ENCODE assay signal across 10 cellular contexts in genomic region chr11:95242202-95242989, GRCh38. TPM values are rescaled to one million over a fixed set of nuclear protein-coding genes. Genes with fewer than 3 reads are reported as not detected.
A peak's percentile ranks its signal among the peaks of the same experiment; 100 is the strongest.
DNase-seq lines count a peak whose midpoint lies in the region; ATAC-seq, FAIRE-seq and TF ChIP-seq lines count a peak whose summit lies in the region.
"Had no signal": no experiment of that assay in that cellular context is flagged by ENCODE, and none has a peak within 500 bp of the region (broad histone marks: within the 10 kb centered on the region; RNA-seq: fewer than 3 reads in every experiment).

No MANE protein-coding gene starts in this region.

- TF ChIP-seq CTCF in left ventricle myocardium inferior (IDR thresholded peaks at IDR 0.05; ENCODE audit: borderline replicate concordance) (no peak), upper lobe of right lung (IDR thresholded peaks at IDR 0.05) (no peak), HFFc6 (IDR thresholded peaks at IDR 0.05) (no peak)

- H3K9me3 Mint-ChIP-seq in HFFc6 = no peaks in the 10 kb centered on the region

- peak overlapping the region; percentile 0 for H3K4me3 ChIP-seq in left ventricle myocardium inferior
- H3K4me3 ChIP-seq in upper lobe of right lung = peak overlapping the region; percentile 24
- H3K4me3 ChIP-seq: A549 had no signal

- H3K27me3 Mint-ChIP-seq in HFFc6 (ENCODE audit: insufficient read depth) = peaks cover 4% of the 10 kb centered on the region; the same call in 1 of the 2 replicates

- peak overlapping the region; percentile 28 for H3K27ac ChIP-seq in left ventricle myocardium inferior (replicated peaks)
- H3K27ac ChIP-seq in upper lobe of right lung = no peak overlapping the region
- H3K27ac ChIP-seq: A549 had no signal

- no peaks in the 10 kb centered on the region for H3K9me3 ChIP-seq in left ventricle myocardium inferior (replicated peaks)
- no peaks in the 10 kb centered on the region for H3K9me3 ChIP-seq in upper lobe of right lung
- H3K9me3 ChIP-seq: A549 had no signal

- H3K4me3 Mint-ChIP-seq in HFFc6 = no peak overlapping the region

- peak; percentile 83 for FAIRE-seq in colon (lab: Jason Lieb, UNC)
- FAIRE-seq: A549 had no signal

- H3K4me1 Mint-ChIP-seq in HFFc6 (ENCODE audit: low read depth) = no peaks in the 10 kb centered on the region

- H3K36me3 Mint-ChIP-seq in HFFc6 (ENCODE audit: low read depth) = no peaks in the 10 kb centered on the region

- ATAC-seq in HG03103 (IDR thresholded peaks at IDR 0.05; ENCODE audit: low read depth, unreplicated experiment) (peak; percentile 30), upper lobe of right lung (no peak)
- ATAC-seq: A549 had no signal

- H3K4me1 ChIP-seq in left ventricle myocardium inferior = no peaks in the 10 kb centered on the region
- H3K4me1 ChIP-seq in upper lobe of right lung = no peaks in the 10 kb centered on the region

- H3K27me3 ChIP-seq in left ventricle myocardium inferior (ENCODE audit: low read depth) = no peaks in the 10 kb centered on the region
- H3K27me3 ChIP-seq in upper lobe of right lung = no peaks in the 10 kb centered on the region

- DNase-seq in left ventricle myocardium inferior = no peak
- no peak for DNase-seq in cardiac septum (ENCODE audit: low spot score)
- no peak for DNase-seq in upper lobe of right lung
- DNase-seq in HFFc6 = no peak
- DNase-seq in SIG-M5 treated with dmso at 0.1 percent for 504 hours (lab: John Stamatoyannopoulos, UW; ENCODE audit: unreplicated experiment) = no peak
- DNase-seq in HPDE6-E6E7 (ENCODE audit: extremely low spot score) = no peak
- DNase-seq: SIG-M5 had no signal

- intact Hi-C loops in left ventricle myocardium inferior (cut with micrococcal nuclease) (no loop called here), cardiac septum (cut with DNase I) (no loop called here), upper lobe of right lung (cut with DNase I) (no loop called here)

- H3K36me3 ChIP-seq in left ventricle myocardium inferior (no peaks in the 10 kb centered on the region), upper lobe of right lung (no peaks in the 10 kb centered on the region)

- H3K27ac Mint-ChIP-seq in HFFc6 = no peak overlapping the region

RNA-seq across cellular contexts. Expression of gene SESN3, which starts 11.4 kb away (rescaled TPM):
- 8.1 TPM for total RNA-seq in left ventricle myocardium inferior
- 10.6 TPM for total RNA-seq in cardiac septum
- 43.5 TPM for total RNA-seq in upper lobe of right lung
- under 1 TPM; 0.12 to 0.28 (median 0.21) TPM for total RNA-seq in HFFc6 (2021; fragmentation: NEBNext Ultra II Directional; extraction: Animal tissue kit (Norgen Biotek cat#: 25700))
